26 cellular contexts compared by ENCODE assay signal in the genomic region with DNA sequence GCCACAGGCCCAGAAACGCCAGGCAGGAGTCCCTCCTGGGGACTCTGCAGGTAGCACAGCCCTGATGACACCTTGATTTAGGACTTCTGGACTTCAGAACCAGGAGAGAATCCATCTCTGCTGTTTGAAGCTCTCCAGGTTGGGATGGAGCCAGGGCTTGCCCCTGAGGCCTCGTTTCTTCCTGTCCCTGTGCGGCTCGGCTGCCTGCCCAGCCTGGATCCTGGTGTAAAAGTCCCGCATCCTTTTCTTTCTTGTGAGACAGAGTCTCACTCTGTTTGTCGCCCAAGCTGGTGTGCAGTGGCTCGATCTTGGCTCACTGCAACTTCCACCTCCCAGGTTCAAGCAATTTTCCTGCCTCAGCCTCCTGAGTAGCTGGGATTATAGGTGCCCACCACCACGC.
"Had no signal": no experiment of that assay in that cellular context is flagged by ENCODE, and none has a peak within 500 bp of the region (broad histone marks: within the 10 kb centered on the region; RNA-seq: fewer than 3 reads in every experiment).

No MANE protein-coding gene starts in this region.

- H3K9me3 ChIP-seq: heart right ventricle, lower lobe of right lung, pancreas, prostate gland, suprapubic skin, thoracic aorta, tibial artery, upper lobe of right lung had no signal

- H3K4me3 Mint-ChIP-seq: mesothelial cell of epicardium; naive B cell; natural killer cell; nephron progenitor cell; neural progenitor cell; stimulated activated effector memory CD8-positive, alpha-beta T cell treated with anti-CD3 and anti-CD28 coated beads, Interleukin-12 subunit alpha, Interleukin-12 subunit beta, amount 100 ng/mL, for 72 hours; stimulated activated naive CD8-positive, alpha-beta T cell treated with anti-CD3 and anti-CD28 coated beads, Interleukin-15, Interleukin-2, amounts not matched to agents 100 ng/mL and 50 ng/mL, for 24 hours had no signal

- H3K36me3 Mint-ChIP-seq: mesothelial cell of epicardium, naive B cell, natural killer cell, neural progenitor cell had no signal

- DNase-seq: heart right ventricle; hippocampal formation; mesendoderm; naive B cell; natural killer cell; nephron progenitor cell; retina; stimulated activated CD4-positive, alpha-beta T cell treated with anti-CD3 and anti-CD28 coated beads, Interleukin-12 subunit alpha, Interleukin-12 subunit beta, amount 100 ng/mL, for 4 hours; stimulated activated CD4-positive, alpha-beta T cell treated with anti-CD3 and anti-CD28 coated beads, Interleukin-15, amount 100 ng/mL, for 24 hours; stimulated activated CD4-positive, alpha-beta T cell treated with anti-CD3 and anti-CD28 coated beads, Interleukin-2, amount 100 ng/mL, for 24 hours; stimulated activated CD4-positive, alpha-beta T cell treated with anti-CD3 and anti-CD28 coated beads, Interleukin-4, amount 100 ng/mL, for 24 hours; stimulated activated naive CD4-positive, alpha-beta T cell; tibial artery; trophoblast cell; upper lobe of right lung had no signal

- H3K9me3 Mint-ChIP-seq: mesothelial cell of epicardium; naive B cell; natural killer cell; nephron progenitor cell; neural progenitor cell; stimulated activated effector memory CD8-positive, alpha-beta T cell treated with anti-CD3 and anti-CD28 coated beads, Interleukin-12 subunit alpha, Interleukin-12 subunit beta, amount 100 ng/mL, for 72 hours; stimulated activated naive CD8-positive, alpha-beta T cell treated with anti-CD3 and anti-CD28 coated beads, Interleukin-15, Interleukin-2, amounts not matched to agents 100 ng/mL and 50 ng/mL, for 24 hours had no signal

- H3K27ac Mint-ChIP-seq: mesothelial cell of epicardium; naive B cell; natural killer cell; nephron progenitor cell; neural progenitor cell; stimulated activated effector memory CD8-positive, alpha-beta T cell treated with anti-CD3 and anti-CD28 coated beads, Interleukin-12 subunit alpha, Interleukin-12 subunit beta, amount 100 ng/mL, for 72 hours; stimulated activated naive CD8-positive, alpha-beta T cell treated with anti-CD3 and anti-CD28 coated beads, Interleukin-15, Interleukin-2, amounts not matched to agents 100 ng/mL and 50 ng/mL, for 24 hours had no signal

- H3K4me1 ChIP-seq: pancreas, prostate gland had no signal

- H3K4me1 Mint-ChIP-seq: stimulated activated effector memory CD8-positive, alpha-beta T cell treated with anti-CD3 and anti-CD28 coated beads, Interleukin-12 subunit alpha, Interleukin-12 subunit beta, amount 100 ng/mL, for 72 hours had no signal

- H3K27me3 ChIP-seq: pancreas, upper lobe of right lung had no signal

- H3K4me2 ChIP-seq: neural progenitor cell had no signal

- FAIRE-seq: keratinocyte, pancreas had no signal

- H3K36me3 ChIP-seq: heart right ventricle, lower lobe of right lung, neural progenitor cell, pancreas, prostate gland, suprapubic skin, thoracic aorta, tibial artery, upper lobe of right lung had no signal

- H3K9ac ChIP-seq: neural progenitor cell had no signal

- H3K4me3 ChIP-seq: heart right ventricle, lower lobe of right lung, neural progenitor cell, pancreas, prostate gland, skin epidermis, suprapubic skin, thoracic aorta, tibial artery, upper lobe of right lung had no signal

- H3K27ac ChIP-seq: heart right ventricle, lower lobe of right lung, neural progenitor cell, pancreas, prostate gland, skin epidermis, suprapubic skin, thoracic aorta, tibial artery, upper lobe of right lung had no signal

- H2AFZ ChIP-seq: neural progenitor cell had no signal
